8 cellular contexts compared by ENCODE assay signal in the genomic region with DNA sequence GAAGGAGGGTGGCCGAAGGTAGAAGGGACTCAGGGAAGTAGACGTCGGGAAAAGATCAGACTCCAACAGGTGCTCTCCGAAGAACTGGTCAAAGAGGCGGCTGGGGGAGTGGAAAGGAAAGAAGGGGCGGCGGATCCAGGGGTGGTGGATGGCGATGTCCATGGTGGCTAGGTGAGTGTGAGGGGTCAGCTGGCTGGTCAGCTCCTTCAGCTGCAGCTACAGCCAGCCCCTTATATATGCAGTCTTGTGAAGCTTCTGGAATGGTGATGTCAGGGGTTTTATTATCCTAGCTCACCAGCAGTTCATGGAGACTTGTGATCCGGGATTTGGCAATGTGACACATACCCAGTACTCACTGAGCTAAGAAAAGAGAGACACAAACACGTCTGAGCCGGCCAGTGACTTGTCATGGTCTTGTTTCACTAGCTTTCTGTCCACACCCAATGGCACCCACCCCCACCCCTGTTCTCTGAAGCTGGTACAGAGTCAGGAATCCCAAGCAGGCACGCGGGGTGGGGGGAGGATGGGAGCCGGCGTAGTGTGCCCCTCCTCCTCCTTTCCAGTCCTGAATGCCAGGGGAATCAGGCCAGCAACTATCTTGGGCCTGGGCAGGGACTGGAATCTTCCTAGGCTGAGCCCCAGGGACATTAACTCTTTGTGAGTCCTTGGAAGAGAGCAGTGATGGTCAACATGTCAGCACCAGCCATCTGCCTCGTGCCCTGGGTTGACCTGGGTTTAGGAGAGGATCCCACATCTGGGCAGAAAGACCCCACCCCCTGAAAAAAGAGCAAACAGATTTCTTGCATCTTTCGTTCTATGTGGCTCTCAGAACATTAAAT. TPM values are rescaled to one million over a fixed set of nuclear protein-coding genes. Genes with fewer than 3 reads are reported as not detected.
A peak's percentile ranks its signal among the peaks of the same experiment; 100 is the strongest.
DNase-seq lines count a peak whose midpoint lies in the region; ATAC-seq and TF ChIP-seq lines count a peak whose summit lies in the region.
"Had no signal": no experiment of that assay in that cellular context is flagged by ENCODE, and none has a peak within 500 bp of the region (broad histone marks: within the 10 kb centered on the region; RNA-seq: fewer than 3 reads in every experiment).

A gene with protein sequence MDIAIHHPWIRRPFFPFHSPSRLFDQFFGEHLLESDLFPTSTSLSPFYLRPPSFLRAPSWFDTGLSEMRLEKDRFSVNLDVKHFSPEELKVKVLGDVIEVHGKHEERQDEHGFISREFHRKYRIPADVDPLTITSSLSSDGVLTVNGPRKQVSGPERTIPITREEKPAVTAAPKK (minus strand): TSS at position 208 of the 839 bp plus-strand sequence. CDS start 46 bp downstream, at position 162.

- TF ChIP-seq CTCF in Peyer's patch (IDR thresholded peaks at IDR 0.05) = no peak

- H3K36me3 ChIP-seq in Peyer's patch (no peaks in the 10 kb centered on the region), esophagus (ENCODE audit: control insufficient read depth in 2 of 2, insufficient read depth in 2 of 2, low read length in 1 of 2) (no peaks in the 10 kb centered on the region), mesodermal cell (ENCODE audit: control insufficient read depth, insufficient read depth, low read length) (no peaks in the 10 kb centered on the region)

- no peak within 1 kb of the TSS for H3K4me3 Mint-ChIP-seq in effector memory CD8-positive, alpha-beta T cell

- H3K9me3 Mint-ChIP-seq in effector memory CD8-positive, alpha-beta T cell = no peaks in the 10 kb centered on the region

- peak within 1 kb of the TSS; percentile 63 to 89 (median 71) for H3K27ac ChIP-seq in Peyer's patch
- peak within 1 kb of the TSS; percentile 79 to 92 for H3K27ac ChIP-seq in esophagus (ENCODE audit: low read depth in 2 of 2, low read length in 1 of 2)
- H3K27ac ChIP-seq in mesodermal cell (ENCODE audit: low read depth, low read length, severe bottlenecking) = peak within 1 kb of the TSS; percentile 65
- H3K27ac ChIP-seq: KMS-11 had no signal

- 33 to 36% methylated on average over 17 of the region's 17 CpGs for WGBS in esophagus, 2 donors
- 81 to 87% methylated on average over 10 to 11 of the region's 17 CpGs for WGBS in mesodermal cell (ENCODE audit: insufficient coverage in 2 of 2), 2 experiments

- H3K9me3 ChIP-seq in Peyer's patch = no peaks in the 10 kb centered on the region
- no peaks in the 10 kb centered on the region for H3K9me3 ChIP-seq in esophagus (ENCODE audit: control insufficient read depth in 2 of 2, insufficient read depth in 1 of 2, low read depth in 1 of 2, low read length in 1 of 2)
- H3K9me3 ChIP-seq in mesodermal cell (ENCODE audit: control insufficient read depth, low read length) = no peaks in the 10 kb centered on the region

- no peak within 1 kb of the TSS for H3K27ac Mint-ChIP-seq in effector memory CD8-positive, alpha-beta T cell

- H3K27me3 ChIP-seq in Peyer's patch = no peaks in the 10 kb centered on the region
- no peaks in the 10 kb centered on the region for H3K27me3 ChIP-seq in esophagus (ENCODE audit: control insufficient read depth in 1 of 2, insufficient read depth in 2 of 2, low read length in 2 of 2)

- ATAC-seq in HG03095 (IDR thresholded peaks at IDR 0.05; ENCODE audit: unreplicated experiment) (no peak), GM18909 (IDR thresholded peaks at IDR 0.05; ENCODE audit: poor library complexity, unreplicated experiment) (no peak)
- no peak for ATAC-seq in effector memory CD8-positive, alpha-beta T cell (replicated peaks)

- H3K27me3 Mint-ChIP-seq in effector memory CD8-positive, alpha-beta T cell = peaks cover 68 to 91% of the 10 kb centered on the region in 2 donors

- TF ChIP-seq POLR2A in Peyer's patch (IDR thresholded peaks at IDR 0.05) = no peak

- H3K4me1 ChIP-seq in Peyer's patch (no peaks in the 10 kb centered on the region), esophagus (ENCODE audit: control insufficient read depth in 2 of 2, insufficient read depth in 2 of 2, low read length in 1 of 2) (peaks cover 0 to 9% of the 10 kb centered on the region in 2 donors), mesodermal cell (ENCODE audit: control insufficient read depth, insufficient read depth, low read length, poor library complexity, severe bottlenecking) (peaks cover 25% of the 10 kb centered on the region)

- no peaks in the 10 kb centered on the region for H3K36me3 Mint-ChIP-seq in effector memory CD8-positive, alpha-beta T cell (ENCODE audit: insufficient read depth)

- H3K4me1 Mint-ChIP-seq in effector memory CD8-positive, alpha-beta T cell (ENCODE audit: low read depth in 2 of 2) = peaks cover 0 to 2% of the 10 kb centered on the region in 2 donors

- H3K4me3 ChIP-seq in Peyer's patch (peak within 1 kb of the TSS; percentile 15 to 54 (median 30)), esophagus (ENCODE audit: low read depth in 1 of 2, low read length in 2 of 2) (peak within 1 kb of the TSS; percentile 18 to 32), mesodermal cell (ENCODE audit: extremely low read depth, insufficient read depth, low read length, poor library complexity, severe bottlenecking) (peak within 1 kb of the TSS; percentile 15)

- DNase-seq in Peyer's patch = peak in 2 of 3 donors; percentile 54 to 71
- DNase-seq in ureter (ENCODE audit: low spot score) = peak; percentile 90
- no peak for DNase-seq in effector memory CD8-positive, alpha-beta T cell

RNA-seq across cellular contexts. Expression of the gene that starts here (rescaled TPM):
- total RNA-seq in Peyer's patch = 10 to 100 TPM in 3 of 4 donors, 1 to 10 TPM in 1; 7.7 to 32.2 (median 14.9) TPM
- polyA plus RNA-seq in esophagus = 100 to 1,000 TPM in 1 of 2 donors, 10 to 100 TPM in 1; 89.6 to 173 TPM
- polyA plus RNA-seq in mesodermal cell (2013, experiment 1 of 2) = 41.3 TPM
- 29.9 TPM for polyA plus RNA-seq in mesodermal cell (2013, experiment 2 of 2)
- 106 TPM for total RNA-seq in ureter

Comparison
In these comparisons a context has a peak if more than half of its experiments do, and no peak if none do; other contexts are left out.
1. DNase-seq: peak in Peyer's patch (2 of 3) and ureter (single experiment); none in effector memory CD8-positive, alpha-beta T cell (0 of 3).
2. Peak in every context shown above with its lines, with median percentiles within 50 percentile points of each other: H3K27ac ChIP-seq and H3K4me3 ChIP-seq.